Comparison of ENCODE assay signal across 17 cellular contexts in genomic region chr4:76659103-76659490, GRCh38.
DNase-seq lines count a peak whose midpoint lies in the region; ATAC-seq, FAIRE-seq and TF ChIP-seq lines count a peak whose summit lies in the region.
"Had no signal": no experiment of that assay in that cellular context is flagged by ENCODE, and none has a peak within 500 bp of the region (broad histone marks: within the 10 kb centered on the region; RNA-seq: fewer than 3 reads in every experiment).

No MANE protein-coding gene starts in this region.

- ATAC-seq in GM21619 (IDR thresholded peaks at IDR 0.05; ENCODE audit: unreplicated experiment) = peak; percentile 14
- ATAC-seq in left ventricle myocardium superior = no peak
- ATAC-seq: gastrocnemius medialis, K562 had no signal

- no peak for TF ChIP-seq CTCF in fibroblast of mammary gland (conservative IDR thresholded peaks at IDR 0.05; ENCODE audit: control insufficient read depth, insufficient read depth, low read depth, low read length)

- intact Hi-C loops in left ventricle myocardium superior (cut with micrococcal nuclease) = no loop called here

- no peak for FAIRE-seq in HTR-8/SVneo (lab: Jason Lieb, UNC)
- FAIRE-seq: islet of Langerhans, K562 had no signal

- DNase-seq in AG08395 (ENCODE audit: low spot score) = peak; percentile 32
- DNase-seq in NCI-H524 (lab: John Stamatoyannopoulos, UW) = peak; percentile 12 to 63
- peak; percentile 65 for DNase-seq in fibroblast of mammary gland (ENCODE audit: low read depth)
- no peak for DNase-seq in NCI-H2227 (lab: John Stamatoyannopoulos, UW; ENCODE audit: unreplicated experiment)
- no peak for DNase-seq in HTR-8/SVneo (ENCODE audit: insufficient read length, low spot score)
- no peak for DNase-seq in activated CD4-positive, alpha-beta T cell treated with anti-CD3 and anti-CD28 coated beads, Interleukin-2, amount 50 U/mL, for 48 hours
- DNase-seq in left ventricle myocardium superior = no peak
- DNase-seq: activated effector memory CD4-positive, alpha-beta T cell treated with anti-CD3 and anti-CD28 coated beads, Interleukin-2, amount 50 U/mL, for 16 hours; DMS79 treated with DMSO at 0.1 percent for 48 hours; gastrocnemius medialis; NCI-H1436; NCI-H774; SHP77 treated with DMSO at 0.1 percent for 48 hours had no signal

- no peak overlapping the region for H3K4me3 ChIP-seq in fibroblast of mammary gland (ENCODE audit: control insufficient read depth, low read depth, low read length)
- H3K4me3 ChIP-seq: gastrocnemius medialis, K562, prostate gland had no signal

Comparison
In these comparisons a context has a peak if more than half of its experiments do, and no peak if none do; other contexts are left out.
1. DNase-seq: peak in AG08395 (single experiment), NCI-H524 (2 of 2) and fibroblast of mammary gland (single experiment); none in NCI-H2227 (single experiment), HTR-8/SVneo (single experiment), activated CD4-positive, alpha-beta T cell treated with anti-CD3 and anti-CD28 coated beads, Interleukin-2, amount 50 U/mL, for 48 hours (0 of 2) and left ventricle myocardium superior (single experiment).